Comparison of ENCODE assay signal across 8 cellular contexts in the genomic region with DNA sequence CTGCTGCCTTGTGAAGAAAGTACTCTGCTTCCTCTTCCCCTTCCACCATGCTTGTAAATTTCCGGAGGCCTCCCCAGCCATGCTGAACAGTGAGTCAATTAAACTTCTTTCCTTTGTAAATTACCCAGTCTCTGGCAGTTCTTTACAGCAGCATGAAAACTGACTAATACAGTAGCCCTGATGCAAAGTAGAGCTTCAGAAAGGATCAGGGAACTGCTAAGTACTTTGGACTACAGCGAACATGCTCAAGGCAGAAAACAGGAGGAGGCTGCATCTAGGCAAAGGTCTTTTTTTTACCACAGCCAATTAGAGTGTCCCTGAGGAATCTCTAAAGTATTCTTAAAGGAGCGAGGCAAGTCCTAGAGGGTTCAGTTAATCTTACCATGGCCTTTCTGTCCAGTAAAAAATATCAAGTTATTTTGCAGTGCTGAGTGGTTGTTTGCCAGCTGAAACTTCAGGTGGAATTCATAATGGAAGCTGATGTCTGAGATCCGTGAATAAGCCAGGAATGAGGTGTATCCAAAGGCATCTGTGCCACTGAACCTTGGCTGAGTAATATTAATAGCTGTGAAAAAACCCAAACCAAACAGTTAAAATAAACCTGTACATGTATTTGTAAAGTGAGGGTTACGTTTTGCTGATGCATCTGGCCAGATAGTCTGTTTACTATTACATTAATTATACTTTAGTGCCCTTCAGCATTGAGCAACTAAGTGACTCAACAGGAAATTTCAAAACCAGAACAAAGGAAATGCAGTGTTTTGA.
A peak's percentile ranks its signal among the peaks of the same experiment; 100 is the strongest.
DNase-seq lines count a peak whose midpoint lies in the region; ATAC-seq and TF ChIP-seq lines count a peak whose summit lies in the region.

No MANE protein-coding gene starts in this region.

- H3K27me3 ChIP-seq in BLaER1 treated with 17β-estradiol and CSF1 and Interleukin-3, amounts not matched to agents 10 nM and 100 nM = no peaks in the 10 kb centered on the region
- no peaks in the 10 kb centered on the region for H3K27me3 ChIP-seq in dorsolateral prefrontal cortex

- TF ChIP-seq CTCF in choroid plexus epithelial cell (conservative IDR thresholded peaks at IDR 0.05; ENCODE audit: low read depth, low read length) (no peak), mucosa of descending colon (IDR thresholded peaks at IDR 0.05) (no peak), dorsolateral prefrontal cortex (IDR thresholded peaks at IDR 0.05 in 54 of 56, conservative IDR thresholded peaks at IDR 0.05 in 2 of 56; ENCODE audit: low read depth in 1 of 56, partially characterized antibody in 56 of 56) (no peak)

- peak overlapping the region; percentile 19 to 89 (median 72) for H3K4me2 ChIP-seq in BLaER1 treated with 17β-estradiol and CSF1 and Interleukin-3, amounts not matched to agents 10 nM and 100 nM

- no peaks in the 10 kb centered on the region for H3K36me3 ChIP-seq in BLaER1 treated with 17β-estradiol and CSF1 and Interleukin-3, amounts not matched to agents 10 nM and 100 nM
- H3K36me3 ChIP-seq in mucosa of descending colon (ENCODE audit: low read depth) = no peaks in the 10 kb centered on the region

- peak; percentile 84 for ATAC-seq in mucosa of descending colon
- ATAC-seq in HG02642 (IDR thresholded peaks at IDR 0.05; ENCODE audit: poor library complexity, unreplicated experiment) = no peak

- H3K9ac ChIP-seq in BLaER1 treated with 17β-estradiol and CSF1 and Interleukin-3, amounts not matched to agents 10 nM and 100 nM = peak overlapping the region; percentile 30 to 77 (median 70); a peak in 21 of 22 replicates

- H3K4me3 ChIP-seq in BLaER1 treated with 17β-estradiol and CSF1 and Interleukin-3, amounts not matched to agents 10 nM and 100 nM = peak overlapping the region in 7 of 10 experiments; percentile 1 to 48 (median 16); a peak in 6 of 20 replicates
- H3K4me3 ChIP-seq in choroid plexus epithelial cell (ENCODE audit: low read depth, low read length) (no peak overlapping the region), mucosa of descending colon (no peak overlapping the region), dorsolateral prefrontal cortex (no peak overlapping the region)

- H4K20me1 ChIP-seq in BLaER1 treated with 17β-estradiol and CSF1 and Interleukin-3, amounts not matched to agents 10 nM and 100 nM = no peaks in the 10 kb centered on the region

- DNase-seq in NCI-H226 (peak; percentile 84), choroid plexus epithelial cell (ENCODE audit: low read depth) (peak; percentile 85), mucosa of descending colon (no peak), dorsolateral prefrontal cortex (no peak), HUDEP-2 (lab: John Stamatoyannopoulos, UW; ENCODE audit: unreplicated experiment in 76 of 76) (no peak), globus pallidus (ENCODE audit: low spot score) (no peak)

- peaks cover 30 to 69% (median 52%) of the 10 kb centered on the region in 10 experiments for H3K4me1 ChIP-seq in BLaER1 treated with 17β-estradiol and CSF1 and Interleukin-3, amounts not matched to agents 10 nM and 100 nM
- H3K4me1 ChIP-seq in mucosa of descending colon (ENCODE audit: low read depth) = no peaks in the 10 kb centered on the region

- peaks cover 0 to 12% (median 0%) of the 10 kb centered on the region in 11 experiments; a peak in 3 of 22 replicates for H3K9me3 ChIP-seq in BLaER1 treated with 17β-estradiol and CSF1 and Interleukin-3, amounts not matched to agents 10 nM and 100 nM (replicated peaks in 1 of 11)
- H3K9me3 ChIP-seq in mucosa of descending colon = no peaks in the 10 kb centered on the region

- intact Hi-C loops in mucosa of descending colon (cut with DNase I, micrococcal nuclease) (no loop called here), dorsolateral prefrontal cortex (cut with DNase I) (loop anchor here in 1 of 2 donors (10.0 kb wide), 1 partner anchor 211 kb away; no protein-coding TSS in a partner anchor)

- H3K27ac ChIP-seq in BLaER1 treated with 17β-estradiol and CSF1 and Interleukin-3, amounts not matched to agents 10 nM and 100 nM = peak overlapping the region; percentile 79 to 93 (median 89)
- peak overlapping the region in 1 of 59 donors; percentile 3 for H3K27ac ChIP-seq in dorsolateral prefrontal cortex

Comparison
In these comparisons a context has a peak if more than half of its experiments do, and no peak if none do; other contexts are left out.
1. H3K4me3 ChIP-seq: peak in BLaER1 treated with 17β-estradiol and CSF1 and Interleukin-3, amounts not matched to agents 10 nM and 100 nM (7 of 10); none in choroid plexus epithelial cell (single experiment), mucosa of descending colon (single experiment) and dorsolateral prefrontal cortex (0 of 59).
2. DNase-seq: peak in NCI-H226 (single experiment) and choroid plexus epithelial cell (single experiment); none in mucosa of descending colon (0 of 3), dorsolateral prefrontal cortex (0 of 10), HUDEP-2 (0 of 76) and globus pallidus (single experiment).